ENCODE assay signal across 15 cellular contexts in the genomic region with DNA sequence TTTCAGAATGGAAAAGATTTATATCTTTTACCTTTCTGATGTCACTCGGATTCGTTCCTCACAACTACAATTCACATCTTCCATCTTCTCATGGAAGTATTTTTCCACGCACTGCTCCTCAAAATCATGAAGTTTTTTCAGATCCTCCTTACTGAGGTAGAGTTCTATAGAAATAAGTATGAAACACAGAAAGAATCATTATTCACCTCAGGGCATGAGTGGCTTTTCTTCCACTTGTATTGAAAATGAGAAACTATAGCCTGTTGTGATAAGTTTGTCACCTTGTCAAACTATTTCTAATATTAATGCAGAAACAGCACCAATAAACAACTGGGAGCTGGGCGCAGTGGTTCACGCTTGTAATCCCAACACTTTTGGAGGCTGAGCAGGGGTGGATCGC.
DNase-seq lines count a peak whose midpoint lies in the region; ATAC-seq and TF ChIP-seq lines count a peak whose summit lies in the region.
"Had no signal": no experiment of that assay in that cellular context is flagged by ENCODE, and none has a peak within 500 bp of the region (broad histone marks: within the 10 kb centered on the region; RNA-seq: fewer than 3 reads in every experiment).

No MANE protein-coding gene starts in this region.

- intact Hi-C loops in activated CD4-positive, alpha-beta T cell treated with anti-CD3 and anti-CD28 coated beads for 36 hours (cut with DNase I, micrococcal nuclease): loop anchor here in 1 of 2 experiments (1.0 to 5.0 kb wide), 5 partner anchors 257 to 1554 kb away; partner anchors contain the start of gene CARNMT1
- intact Hi-C loops in activated T-helper 1 cell treated with anti-CD3 and anti-CD28 coated beads, Interleukin-12 subunit alpha, Interleukin-12 subunit beta, Interleukin-2, Interleukin-4 antibody, amounts not matched to agents 30 ng/mL and 10 ng/mL and 1 ng/mL, durations not matched to agents 14 hours and 24 hours and 36 hours (cut with micrococcal nuclease): loop anchor here (2.0 to 10.0 kb wide), 5 partner anchors 116 to 1619 kb away; partner anchors contain the start of genes ANXA1 and TRPM6
- intact Hi-C loops in mammary epithelial cell (cut with micrococcal nuclease): loop anchor here (5.0 to 10.0 kb wide), 3 partner anchors 416 to 1531 kb away; no protein-coding TSS in a partner anchor

- BruUV-seq in mammary epithelial cell (replicated peaks; lab: Mats Ljungman, UMichigan): no TSS peak

- H3K27ac ChIP-seq in mammary epithelial cell (ENCODE audit: insufficient read depth, low read depth, low read length): no peak overlapping the region
- H3K27ac ChIP-seq: 22Rv1 had no signal

- H3K4me2 ChIP-seq in mammary epithelial cell (ENCODE audit: insufficient read depth, low read depth, low read length): no peak overlapping the region

- H3K4me1 ChIP-seq in mammary epithelial cell (ENCODE audit: insufficient read depth, low read length): no peaks in the 10 kb centered on the region

- no peaks in the 10 kb centered on the region for H3K36me3 ChIP-seq in mammary epithelial cell (ENCODE audit: insufficient read depth, low read length)

- WGBS in mammary epithelial cell (ENCODE audit: low coverage, missing lambda C conversion rate): 95% methylated on average over 6 of the region's 6 CpGs

- no peaks in the 10 kb centered on the region for H3K9me3 Mint-ChIP-seq in activated CD4-positive, alpha-beta T cell treated with anti-CD3 and anti-CD28 coated beads for 36 hours (ENCODE audit: low read depth)
- H3K9me3 Mint-ChIP-seq in activated T-cell treated with anti-CD3 and anti-CD28 coated beads, Interleukin-2, amount 50 U/mL, for 72 hours: no peaks in the 10 kb centered on the region
- H3K9me3 Mint-ChIP-seq in activated T-helper 1 cell treated with anti-CD3 and anti-CD28 coated beads, Interleukin-12 subunit alpha, Interleukin-12 subunit beta, Interleukin-2, Interleukin-4 antibody, amounts not matched to agents 30 ng/mL and 10 ng/mL and 1 ng/mL, durations not matched to agents 14 hours and 24 hours and 36 hours: peaks cover 6% of the 10 kb centered on the region
- H3K9me3 Mint-ChIP-seq: CD8-positive, alpha-beta T cell; H9 had no signal

- H3K79me2 ChIP-seq in mammary epithelial cell (ENCODE audit: insufficient read depth, low read length): no peaks in the 10 kb centered on the region

- H3K27ac Mint-ChIP-seq in activated CD4-positive, alpha-beta T cell treated with anti-CD3 and anti-CD28 coated beads for 36 hours: peak overlapping the region; percentile 21
- H3K27ac Mint-ChIP-seq in activated T-cell treated with anti-CD3 and anti-CD28 coated beads, Interleukin-2, amount 50 U/mL, for 72 hours: no peak overlapping the region
- peak overlapping the region; percentile 35 for H3K27ac Mint-ChIP-seq in activated T-helper 1 cell treated with anti-CD3 and anti-CD28 coated beads, Interleukin-12 subunit alpha, Interleukin-12 subunit beta, Interleukin-2, Interleukin-4 antibody, amounts not matched to agents 30 ng/mL and 10 ng/mL and 1 ng/mL, durations not matched to agents 14 hours and 24 hours and 36 hours
- H3K27ac Mint-ChIP-seq: CD14-positive monocyte; CD8-positive, alpha-beta T cell had no signal

- H4K20me1 ChIP-seq in mammary epithelial cell (ENCODE audit: insufficient read depth, low read length): no peaks in the 10 kb centered on the region

- H3K27me3 Mint-ChIP-seq in activated CD4-positive, alpha-beta T cell treated with anti-CD3 and anti-CD28 coated beads for 36 hours: peaks cover 24% of the 10 kb centered on the region
- H3K27me3 Mint-ChIP-seq in activated T-cell treated with anti-CD3 and anti-CD28 coated beads, Interleukin-2, amount 50 U/mL, for 72 hours (ENCODE audit: low read depth): peaks cover 26% of the 10 kb centered on the region
- peaks cover 12% of the 10 kb centered on the region for H3K27me3 Mint-ChIP-seq in activated T-helper 1 cell treated with anti-CD3 and anti-CD28 coated beads, Interleukin-12 subunit alpha, Interleukin-12 subunit beta, Interleukin-2, Interleukin-4 antibody, amounts not matched to agents 30 ng/mL and 10 ng/mL and 1 ng/mL, durations not matched to agents 14 hours and 24 hours and 36 hours (ENCODE audit: insufficient read depth)

- no peaks in the 10 kb centered on the region for H3K9me3 ChIP-seq in mammary epithelial cell (replicated peaks; ENCODE audit: insufficient read depth, low read length)

- H2AFZ ChIP-seq in mammary epithelial cell (ENCODE audit: low read depth, low read length): no peak overlapping the region

- dilution Hi-C loops in mammary epithelial cell (cut with HindIII; ENCODE audit: low sequenced_read_pairs): no loop called here

- H3K27me3 ChIP-seq in mammary epithelial cell (ENCODE audit: insufficient read depth, low read length): no peaks in the 10 kb centered on the region

- no peak overlapping the region for H3K4me3 ChIP-seq in mammary epithelial cell (replicated peaks in 1 of 3; ENCODE audit: insufficient read depth in 1 of 3, low read depth in 2 of 3, low read length in 3 of 3)

- no peak overlapping the region for H3K4me3 Mint-ChIP-seq in activated CD4-positive, alpha-beta T cell treated with anti-CD3 and anti-CD28 coated beads for 36 hours
- peak overlapping the region; percentile 37 to 69 for H3K4me3 Mint-ChIP-seq in activated T-cell treated with anti-CD3 and anti-CD28 coated beads, Interleukin-2, amount 50 U/mL, for 72 hours
- no peak overlapping the region for H3K4me3 Mint-ChIP-seq in activated T-helper 1 cell treated with anti-CD3 and anti-CD28 coated beads, Interleukin-12 subunit alpha, Interleukin-12 subunit beta, Interleukin-2, Interleukin-4 antibody, amounts not matched to agents 30 ng/mL and 10 ng/mL and 1 ng/mL, durations not matched to agents 14 hours and 24 hours and 36 hours
- H3K4me3 Mint-ChIP-seq: CD14-positive monocyte; CD8-positive, alpha-beta T cell; H9 had no signal

- DNase-seq in activated CD4-positive, alpha-beta T cell treated with anti-CD3 and anti-CD28 coated beads for 36 hours: no peak
- DNase-seq in activated CD4-positive, alpha-beta T cell treated with anti-CD3 and anti-CD28 coated beads for 48 hours: no peak
- no peak for DNase-seq in activated T-cell treated with anti-CD3 and anti-CD28 coated beads, Interleukin-2, amount 50 U/mL, for 72 hours
- DNase-seq in activated T-cell treated with anti-CD3 and anti-CD28 coated beads for 4 hours (no peak), mammary epithelial cell (no peak), NCI-H2107 (lab: John Stamatoyannopoulos, UW) (no peak)
- DNase-seq in activated T-helper 1 cell treated with anti-CD3 and anti-CD28 coated beads, Interleukin-12 subunit alpha, Interleukin-12 subunit beta, Interleukin-2, Interleukin-4 antibody, amounts not matched to agents 30 ng/mL and 10 ng/mL and 1 ng/mL, durations not matched to agents 14 hours and 24 hours and 36 hours (ENCODE audit: low spot score): no peak
- DNase-seq: DMS153, DMS79 treated with DMSO at 0.1 percent for 48 hours, GOT3 had no signal

- H3K9ac ChIP-seq in mammary epithelial cell (ENCODE audit: insufficient read depth, low read length): no peak overlapping the region

- POLR2A ChIA-PET in activated CD4-positive, alpha-beta T cell treated with anti-CD3 and anti-CD28 coated beads for 36 hours (lab: Charles Lee): no interaction called here

- CTCF ChIA-PET in activated CD4-positive, alpha-beta T cell treated with anti-CD3 and anti-CD28 coated beads for 36 hours (lab: Charles Lee): interaction anchor here (1.0 to 10.1 kb wide), 9 partner anchors 11 to 303 kb away, joined by 3 to 160 read pairs (median 4); no protein-coding TSS in a partner anchor
- CTCF ChIA-PET in mammary epithelial cell (lab: Charles Lee; ENCODE audit: low non-redundant PET): no interaction called here

- H3K36me3 Mint-ChIP-seq in activated CD4-positive, alpha-beta T cell treated with anti-CD3 and anti-CD28 coated beads for 36 hours (ENCODE audit: low read depth): no peaks in the 10 kb centered on the region
- peaks cover 3 to 7% of the 10 kb centered on the region in 2 donors for H3K36me3 Mint-ChIP-seq in activated T-cell treated with anti-CD3 and anti-CD28 coated beads, Interleukin-2, amount 50 U/mL, for 72 hours (ENCODE audit: insufficient read depth in 2 of 2)
- H3K36me3 Mint-ChIP-seq in activated T-helper 1 cell treated with anti-CD3 and anti-CD28 coated beads, Interleukin-12 subunit alpha, Interleukin-12 subunit beta, Interleukin-2, Interleukin-4 antibody, amounts not matched to agents 30 ng/mL and 10 ng/mL and 1 ng/mL, durations not matched to agents 14 hours and 24 hours and 36 hours (ENCODE audit: low read depth): no peaks in the 10 kb centered on the region
- H3K36me3 Mint-ChIP-seq: CD14-positive monocyte; CD8-positive, alpha-beta T cell had no signal

- ATAC-seq in activated CD4-positive, alpha-beta T cell treated with anti-CD3 and anti-CD28 coated beads for 36 hours: peak; percentile 61
- ATAC-seq in activated T-cell treated with anti-CD3 and anti-CD28 coated beads, Interleukin-2, amount 50 U/mL, for 72 hours (replicated peaks in 1 of 2): peak; percentile 42 to 55
- peak; percentile 12 for ATAC-seq in GM21528 (IDR thresholded peaks at IDR 0.05; ENCODE audit: low FRiP score, unreplicated experiment)

- in situ Hi-C loops in mammary epithelial cell (cut with MboI; ENCODE audit: low sequenced_read_pairs in 2 of 2): loop anchor here in 1 of 2 donors (5.0 kb wide), 2 partner anchors 231 to 306 kb away; no protein-coding TSS in a partner anchor

- no peak for TF ChIP-seq CTCF in mammary epithelial cell (conservative IDR thresholded peaks at IDR 0.05 in 1 of 2, IDR thresholded peaks at IDR 0.05 in 1 of 2; ENCODE audit: extremely low read depth in 1 of 2, insufficient read depth in 1 of 2, low read depth in 1 of 2, low read length in 2 of 2)

- H3K4me1 Mint-ChIP-seq in activated CD4-positive, alpha-beta T cell treated with anti-CD3 and anti-CD28 coated beads for 36 hours: peaks cover 20% of the 10 kb centered on the region
- H3K4me1 Mint-ChIP-seq in activated T-cell treated with anti-CD3 and anti-CD28 coated beads, Interleukin-2, amount 50 U/mL, for 72 hours (ENCODE audit: low read depth): peaks cover 35% of the 10 kb centered on the region
- H3K4me1 Mint-ChIP-seq in activated T-helper 1 cell treated with anti-CD3 and anti-CD28 coated beads, Interleukin-12 subunit alpha, Interleukin-12 subunit beta, Interleukin-2, Interleukin-4 antibody, amounts not matched to agents 30 ng/mL and 10 ng/mL and 1 ng/mL, durations not matched to agents 14 hours and 24 hours and 36 hours (ENCODE audit: low read depth): peaks cover 16% of the 10 kb centered on the region

Comparison
In these comparisons a context has a peak if more than half of its experiments do, and no peak if none do; other contexts are left out.
1. H3K4me3 Mint-ChIP-seq: peak in activated T-cell treated with anti-CD3 and anti-CD28 coated beads, Interleukin-2, amount 50 U/mL, for 72 hours (2 of 2); none in activated CD4-positive, alpha-beta T cell treated with anti-CD3 and anti-CD28 coated beads for 36 hours (single experiment) and activated T-helper 1 cell treated with anti-CD3 and anti-CD28 coated beads, Interleukin-12 subunit alpha, Interleukin-12 subunit beta, Interleukin-2, Interleukin-4 antibody, amounts not matched to agents 30 ng/mL and 10 ng/mL and 1 ng/mL, durations not matched to agents 14 hours and 24 hours and 36 hours (single experiment).
2. Peak in every context shown above with its lines, with median percentiles within 50 percentile points of each other: ATAC-seq.